ENCODE assay signal across 10 cellular contexts in the genomic region with DNA sequence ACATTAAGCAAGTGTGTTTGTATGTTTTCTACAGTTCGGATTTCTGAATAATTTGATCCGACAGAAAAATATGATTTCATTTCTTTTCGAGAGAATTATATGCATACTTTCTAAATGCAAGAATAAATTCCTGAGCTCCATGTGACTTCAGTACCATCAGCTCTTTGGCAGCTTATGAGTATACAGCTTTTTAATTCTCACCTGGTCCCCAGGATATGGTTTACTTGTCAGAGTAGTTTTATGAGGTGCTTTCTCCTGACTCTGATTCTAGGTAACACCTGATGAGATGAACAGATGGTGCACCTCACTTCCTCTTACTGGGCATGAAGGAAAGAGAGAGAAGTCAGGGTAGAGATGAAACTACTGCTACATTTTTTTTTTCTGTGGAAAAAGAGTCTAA. TPM values are rescaled to one million over a fixed set of nuclear protein-coding genes. Genes with fewer than 3 reads are reported as not detected.
DNase-seq lines count a peak whose midpoint lies in the region; ATAC-seq and TF ChIP-seq lines count a peak whose summit lies in the region.
"Had no signal": no experiment of that assay in that cellular context is flagged by ENCODE, and none has a peak within 500 bp of the region (broad histone marks: within the 10 kb centered on the region; RNA-seq: fewer than 3 reads in every experiment).

No MANE protein-coding gene starts in this region.

- DNase-seq in MV-4-11 (lab: John Stamatoyannopoulos, UW) (peak; percentile 12), esophagus squamous epithelium (lab: John Stamatoyannopoulos, UW) (no peak), stomach (no peak), cardiac septum (ENCODE audit: low spot score) (no peak), NCI-H1436 treated with DMSO at 0.1 percent for 48 hours (lab: John Stamatoyannopoulos, UW) (no peak)
- no peak for DNase-seq in activated CD4-positive, alpha-beta T cell treated with anti-CD3 and anti-CD28 coated beads for 48 hours
- DNase-seq in stimulated activated naive CD4-positive, alpha-beta T cell (lab: John Stamatoyannopoulos, UW) = no peak

- H3K9me3 ChIP-seq in esophagus squamous epithelium (no peaks in the 10 kb centered on the region), stomach (no peaks in the 10 kb centered on the region)

- TF ChIP-seq EP300 in stomach (IDR thresholded peaks at IDR 0.05) = no peak

- H3K27ac ChIP-seq in esophagus squamous epithelium (peak overlapping the region in 3 of 4 donors; percentile 49 to 67 (median 53)), stomach (peak overlapping the region in 4 of 5 donors; percentile 81 to 87 (median 82))
- H3K27ac ChIP-seq: cardiac muscle cell had no signal

- peak; percentile 60 for ATAC-seq in GM21717 (IDR thresholded peaks at IDR 0.05; ENCODE audit: unreplicated experiment)

- intact Hi-C loops in esophagus squamous epithelium (cut with DNase I) = no loop called here
- intact Hi-C loops in stomach (cut with DNase I; ENCODE audit: low total_unique reads) = no loop called here
- intact Hi-C loops in cardiac septum (cut with DNase I) = no loop called here

- no peak for TF ChIP-seq POLR2A in esophagus squamous epithelium (IDR thresholded peaks at IDR 0.05)
- no peak for TF ChIP-seq POLR2A in stomach (IDR thresholded peaks at IDR 0.05)

- H3K27me3 ChIP-seq in esophagus squamous epithelium (peaks cover 0 to 17% (median 0%) of the 10 kb centered on the region in 4 donors), stomach (no peaks in the 10 kb centered on the region)
- H3K27me3 ChIP-seq: cardiac muscle cell had no signal

- no peak for TF ChIP-seq CTCF in esophagus squamous epithelium (IDR thresholded peaks at IDR 0.05)
- no peak for TF ChIP-seq CTCF in stomach (IDR thresholded peaks at IDR 0.05)

- H3K4me1 ChIP-seq in esophagus squamous epithelium (peaks cover 0 to 18% (median 8%) of the 10 kb centered on the region in 3 donors), stomach (peaks cover 24 to 47% (median 35%) of the 10 kb centered on the region in 4 donors)

- peak overlapping the region in 1 of 4 donors; percentile 29 for H3K4me3 ChIP-seq in esophagus squamous epithelium
- peak overlapping the region in 3 of 4 donors; percentile 15 to 19 (median 17) for H3K4me3 ChIP-seq in stomach
- H3K4me3 ChIP-seq: cardiac muscle cell, skin epidermis had no signal

- H3K36me3 ChIP-seq in esophagus squamous epithelium (no peaks in the 10 kb centered on the region), stomach (no peaks in the 10 kb centered on the region)
- H3K36me3 ChIP-seq: cardiac muscle cell had no signal

- WGBS in esophagus squamous epithelium, 2 donors = 15 to 41% methylated on average over 3 of the region's 3 CpGs
- 14 to 32% (median 26%) methylated on average over 3 of the region's 3 CpGs for WGBS in stomach, 5 donors

RNA-seq across cellular contexts. Expression of a gene that starts 3.1 kb away (rescaled TPM):
- total RNA-seq in esophagus squamous epithelium (under 1 TPM in 1 of 4 donors, not detected in 3; 0.12 TPM), stomach (10 to 100 TPM; 12.2 to 66.5 (median 43.7) TPM), cardiac septum (0.73 TPM)
- 10 to 100 TPM in 2 of 3 donors, 1 to 10 TPM in 1; 6.3 to 12.8 (median 10.8) TPM for polyA plus RNA-seq in stomach
- total RNA-seq: cardiac muscle cell had no signal
- polyA plus RNA-seq: cardiac muscle cell had no signal
